In genomic region chr5:87524217-87524616, GRCh38 we compare ENCODE assay signal across 21 cellular contexts.
A peak's percentile ranks its signal among the peaks of the same experiment; 100 is the strongest.
DNase-seq lines count a peak whose midpoint lies in the region; ATAC-seq, FAIRE-seq and TF ChIP-seq lines count a peak whose summit lies in the region.
"Had no signal": no experiment of that assay in that cellular context is flagged by ENCODE, and none has a peak within 500 bp of the region (broad histone marks: within the 10 kb centered on the region; RNA-seq: fewer than 3 reads in every experiment).

No MANE protein-coding gene starts in this region.

- H2AFZ ChIP-seq in DND-41 (ENCODE audit: low read depth, low read length) = no peak overlapping the region

- DNase-seq in A549 (ENCODE audit: low read depth in 1 of 2, low spot score in 1 of 2) = no peak
- DNase-seq in DND-41 = peak; percentile 4
- DNase-seq in NCI-H69 (lab: John Stamatoyannopoulos, UW) = peak; percentile 69
- DNase-seq in islet precursor cell = peak; percentile 60
- no peak for DNase-seq in effector memory CD4-positive, alpha-beta T cell
- DNase-seq in adrenal gland = no peak
- no peak for DNase-seq in effector CD8-positive, alpha-beta T cell (lab: John Stamatoyannopoulos, UW)
- DNase-seq: ACHN; CD4-positive, alpha-beta T cell; COR-L47; DMS79; HCEC 1CT; NCI-H1105; NCI-H187 treated with DMSO at 0.1 percent for 48 hours; NCI-H2227 treated with DMSO at 0.1 percent for 48 hours; NCI-H510A; PC-3; RPMI8226; SK-N-SH had no signal

- no peaks in the 10 kb centered on the region for H3K27me3 ChIP-seq in DND-41 (ENCODE audit: insufficient read depth, low read length, poor library complexity)
- no peaks in the 10 kb centered on the region for H3K27me3 ChIP-seq in effector memory CD4-positive, alpha-beta T cell (replicated peaks; ENCODE audit: control insufficient read depth, insufficient read depth, low read length, poor library complexity, severe bottlenecking)
- no peaks in the 10 kb centered on the region for H3K27me3 ChIP-seq in adrenal gland
- H3K27me3 ChIP-seq: BLaER1 had no signal

- intact Hi-C loops in adrenal gland (cut with DNase I) = no loop called here

- FAIRE-seq in A549 (lab: Jason Lieb, UNC) = no peak
- FAIRE-seq: GM12891 had no signal

- no peaks in the 10 kb centered on the region for H3K79me2 ChIP-seq in DND-41 (ENCODE audit: insufficient read depth, low read length)

- TF ChIP-seq POLR2A in A549 (IDR thresholded peaks at IDR 0.05; ENCODE audit: low read length) (no peak), adrenal gland (IDR thresholded peaks at IDR 0.05) (no peak)

- H3K36me3 ChIP-seq in DND-41 (ENCODE audit: insufficient read depth, low read length) = no peaks in the 10 kb centered on the region
- H3K36me3 ChIP-seq in effector memory CD4-positive, alpha-beta T cell (ENCODE audit: control insufficient read depth, insufficient read depth, low read length) = no peaks in the 10 kb centered on the region
- H3K36me3 ChIP-seq in adrenal gland (replicated peaks in 1 of 2) = no peaks in the 10 kb centered on the region
- H3K36me3 ChIP-seq: BLaER1 had no signal

- H3K9me3 ChIP-seq in A549 = no peaks in the 10 kb centered on the region
- no peaks in the 10 kb centered on the region for H3K9me3 ChIP-seq in DND-41 (ENCODE audit: insufficient read depth, low read length, severe bottlenecking)
- no peaks in the 10 kb centered on the region for H3K9me3 ChIP-seq in effector memory CD4-positive, alpha-beta T cell (ENCODE audit: control insufficient read depth, low read length)
- peaks cover 0 to 6% (median 0%) of the 10 kb centered on the region in 3 donors for H3K9me3 ChIP-seq in adrenal gland (replicated peaks in 1 of 3)
- H3K9me3 ChIP-seq: BLaER1, SK-N-SH had no signal

- peak overlapping the region; percentile 49; the same call in 2 of the 3 replicates for H3K4me2 ChIP-seq in A549
- H3K4me2 ChIP-seq in DND-41 (ENCODE audit: insufficient read depth, low read length) = no peak overlapping the region
- H3K4me2 ChIP-seq: BLaER1, SK-N-SH had no signal

- H3K27ac ChIP-seq in A549 (no peak overlapping the region), DND-41 (ENCODE audit: low read length) (no peak overlapping the region), adrenal gland (no peak overlapping the region)
- H3K27ac ChIP-seq in effector memory CD4-positive, alpha-beta T cell (ENCODE audit: insufficient read depth, low read length, poor library complexity, severe bottlenecking) = no peak overlapping the region
- H3K27ac ChIP-seq: BLaER1 had no signal

- POLR2A ChIA-PET in A549 (lab: Yijun Ruan, JAX) = no interaction called here

- H3K4me3 ChIP-seq in A549 (no peak overlapping the region), DND-41 (ENCODE audit: low read depth in 1 of 2, low read length in 2 of 2) (no peak overlapping the region), adrenal gland (no peak overlapping the region)
- H3K4me3 ChIP-seq in effector memory CD4-positive, alpha-beta T cell (ENCODE audit: insufficient read depth, low read depth, low read length, poor library complexity, severe bottlenecking) = no peak overlapping the region
- H3K4me3 ChIP-seq: BLaER1 had no signal

- no peak overlapping the region for H3K9ac ChIP-seq in DND-41 (ENCODE audit: low read depth, low read length)
- H3K9ac ChIP-seq: BLaER1, SK-N-SH had no signal

- no peaks in the 10 kb centered on the region for H4K20me1 ChIP-seq in DND-41 (ENCODE audit: insufficient read depth, low read length)
- H4K20me1 ChIP-seq: BLaER1 had no signal

- no peak for TF ChIP-seq RAD21 in A549 (conservative IDR thresholded peaks at IDR 0.05 in 1 of 2, IDR thresholded peaks at IDR 0.05 in 1 of 2)

- no peak for ATAC-seq in A549
- ATAC-seq in DND-41 (ENCODE audit: insufficient read depth, low read depth) = no peak
- ATAC-seq: PC-3 had no signal

- H3K4me1 ChIP-seq in A549 (no peaks in the 10 kb centered on the region), DND-41 (ENCODE audit: insufficient read depth, low read length) (no peaks in the 10 kb centered on the region), adrenal gland (replicated peaks in 1 of 2) (no peaks in the 10 kb centered on the region)
- no peaks in the 10 kb centered on the region for H3K4me1 ChIP-seq in effector memory CD4-positive, alpha-beta T cell (ENCODE audit: control insufficient read depth, insufficient read depth, low read length, poor library complexity, severe bottlenecking)
- H3K4me1 ChIP-seq: BLaER1 had no signal

- 15% methylated on average over 9 of the region's 9 CpGs for WGBS in A549 (ENCODE audit: missing lambda C conversion rate)
- WGBS in adrenal gland, 4 donors = 33 to 47% (median 37%) methylated on average over 9 of the region's 9 CpGs

- no peak for TF ChIP-seq CTCF in A549 (IDR thresholded peaks at IDR 0.05)
- no peak for TF ChIP-seq CTCF in DND-41 (IDR thresholded peaks at IDR 0.05; ENCODE audit: borderline replicate concordance, extremely low read depth, low read length, poor library complexity, severe bottlenecking)
- no peak for TF ChIP-seq CTCF in adrenal gland (IDR thresholded peaks at IDR 0.05)

- TF ChIP-seq EP300 in A549 (IDR thresholded peaks at IDR 0.05) = no peak

- CTCF ChIA-PET in A549 (lab: Yijun Ruan, JAX) = no interaction called here

TF ChIP-seq in A549, 52 proteins besides CTCF, POLR2A, EP300 and RAD21:
- 0 out of 4 replicates have a peak, but pooled peaks of 1 of the 2 experiments have one; percentile 4 for TF ChIP-seq CEBPB (IDR thresholded peaks at IDR 0.05)
- no peak for TF ChIP-seq EHF (CRISPR knock-in tag; IDR thresholded peaks at IDR 0.05)
TF ChIP-seq in A549: peak in this region for 1.

Comparison
In these comparisons a context has a peak if more than half of its experiments do, and no peak if none do; other contexts are left out.
1. DNase-seq: peak in DND-41 (single experiment), NCI-H69 (single experiment) and islet precursor cell (single experiment); none in A549 (0 of 2), effector memory CD4-positive, alpha-beta T cell (0 of 3), adrenal gland (0 of 7) and effector CD8-positive, alpha-beta T cell (single experiment).